1 cellular context compared by ENCODE assay signal in genomic region chr20:53580376-53581111, GRCh38.
TF ChIP-seq lines count a peak whose summit lies in the region.

No MANE protein-coding gene starts in this region.

TF ChIP-seq in H1, 55 proteins besides CTCF, POLR2A, EP300 and RAD21 (continued from another document):
- TF ChIP-seq USF2 (IDR thresholded peaks at IDR 0.05; ENCODE audit: low read length) (no peak), NRF1 (IDR thresholded peaks at IDR 0.05; ENCODE audit: low read depth, low read length) (no peak)
TF ChIP-seq in H1: peak in this region for 0.
